20 cellular contexts compared by ENCODE assay signal in genomic region chr3:63869929-63870328, GRCh38. TPM values are rescaled to one million over a fixed set of nuclear protein-coding genes. Genes with fewer than 3 reads are reported as not detected.
DNase-seq lines count a peak whose midpoint lies in the region; ATAC-seq, FAIRE-seq and TF ChIP-seq lines count a peak whose summit lies in the region.
"Had no signal": no experiment of that assay in that cellular context is flagged by ENCODE, and none has a peak within 500 bp of the region (broad histone marks: within the 10 kb centered on the region; RNA-seq: fewer than 3 reads in every experiment).

No MANE protein-coding gene starts in this region.

- DNase-seq in NCI-H69 (lab: John Stamatoyannopoulos, UW) (peak; percentile 20), bronchial epithelial cell (ENCODE audit: low read depth) (peak; percentile 35), esophagus muscularis mucosa (ENCODE audit: extremely low spot score) (no peak), NCI-H345 (lab: John Stamatoyannopoulos, UW) (no peak)
- DNase-seq: C1 segment of cervical spinal cord; Calu3; CD4-positive, alpha-beta T cell; DMS 273 treated with DMSO at 0.1 percent for 48 hours; HCEC 1CT; HFFc6 had no signal

- H3K27me3 ChIP-seq in DOHH2 (ENCODE audit: control insufficient read depth, low read length) (no peaks in the 10 kb centered on the region), bronchial epithelial cell (ENCODE audit: control insufficient read depth, insufficient read depth, low read length) (no peaks in the 10 kb centered on the region), skeletal muscle satellite cell (ENCODE audit: control insufficient read depth, insufficient read depth, low read length) (no peaks in the 10 kb centered on the region), esophagus muscularis mucosa (no peaks in the 10 kb centered on the region)

- TF ChIP-seq EP300 in esophagus muscularis mucosa (IDR thresholded peaks at IDR 0.05) = no peak

- no peak for FAIRE-seq in bronchial epithelial cell (lab: Jason Lieb, UNC)
- FAIRE-seq: GM12878, GM18507 had no signal

- no peak overlapping the region for H3K9ac ChIP-seq in skeletal muscle satellite cell (ENCODE audit: low read depth, low read length)

- no peaks in the 10 kb centered on the region for H3K9me2 ChIP-seq in DOHH2 (replicated peaks; ENCODE audit: control insufficient read depth, low read length)

- H3K36me3 ChIP-seq in DOHH2 (ENCODE audit: control insufficient read depth, low read length) (peaks cover 53% of the 10 kb centered on the region), bronchial epithelial cell (ENCODE audit: control insufficient read depth, insufficient read depth, low read length) (no peaks in the 10 kb centered on the region), skeletal muscle satellite cell (ENCODE audit: insufficient read depth, low read length) (no peaks in the 10 kb centered on the region), esophagus muscularis mucosa (no peaks in the 10 kb centered on the region)

- peaks cover 95% of the 10 kb centered on the region for H3K79me2 ChIP-seq in DOHH2 (ENCODE audit: control insufficient read depth, low read length)

- peak overlapping the region; percentile 52 for H3K4me2 ChIP-seq in DOHH2 (ENCODE audit: low read length)
- peak overlapping the region; percentile 36 for H3K4me2 ChIP-seq in skeletal muscle satellite cell (ENCODE audit: low read length)

- H3K9me3 ChIP-seq in DOHH2 (ENCODE audit: control insufficient read depth, insufficient read depth, low read length) (no peaks in the 10 kb centered on the region), skeletal muscle satellite cell (replicated peaks; ENCODE audit: low read length) (no peaks in the 10 kb centered on the region), esophagus muscularis mucosa (no peaks in the 10 kb centered on the region)

- H3K4me3 ChIP-seq in DOHH2 (ENCODE audit: low read length) (peak overlapping the region; percentile 17; the same call in 1 of the 2 replicates), bronchial epithelial cell (ENCODE audit: low read depth, low read length) (no peak overlapping the region), skeletal muscle satellite cell (ENCODE audit: low read length) (no peak overlapping the region), esophagus muscularis mucosa (no peak overlapping the region)
- H3K4me3 ChIP-seq: GM12878 had no signal

- TF ChIP-seq CTCF in DOHH2 (IDR thresholded peaks at IDR 0.05; ENCODE audit: low read depth, low read length, poor library complexity, severe bottlenecking) (no peak), bronchial epithelial cell (IDR thresholded peaks at IDR 0.05; ENCODE audit: insufficient read depth, low read length, severe bottlenecking) (no peak), esophagus muscularis mucosa (IDR thresholded peaks at IDR 0.05) (no peak)

- TF ChIP-seq POLR2A in esophagus muscularis mucosa (IDR thresholded peaks at IDR 0.05; ENCODE audit: low read depth) = no peak

- intact Hi-C loops in esophagus muscularis mucosa (cut with DNase I) = loop anchor here (10.0 kb wide), 1 partner anchor 125 kb away; no protein-coding TSS in a partner anchor

- peaks cover 21% of the 10 kb centered on the region for H4K20me1 ChIP-seq in DOHH2 (ENCODE audit: control insufficient read depth, insufficient read depth, low read depth, low read length)

- H3K4me1 ChIP-seq in DOHH2 (ENCODE audit: control insufficient read depth, low read length) = peaks cover 58% of the 10 kb centered on the region
- peaks cover 33% of the 10 kb centered on the region for H3K4me1 ChIP-seq in skeletal muscle satellite cell (ENCODE audit: control insufficient read depth, insufficient read depth, low read length)
- peaks cover 0 to 20% (median 17%) of the 10 kb centered on the region in 4 donors for H3K4me1 ChIP-seq in esophagus muscularis mucosa

- no peaks in the 10 kb centered on the region for H3F3A ChIP-seq in DOHH2 (ENCODE audit: control insufficient read depth, insufficient read depth)

- no peak for ATAC-seq in GM18519 (IDR thresholded peaks at IDR 0.05; ENCODE audit: low FRiP score, unreplicated experiment)
- ATAC-seq: GM12878 had no signal

- H3K27ac ChIP-seq in DOHH2 (ENCODE audit: low read depth, low read length) (no peak overlapping the region), esophagus muscularis mucosa (replicated peaks in 1 of 4) (no peak overlapping the region)

- 87% methylated on average over 1 of the region's 1 CpG for WGBS in esophagus muscularis mucosa

RNA-seq across cellular contexts. Expression of gene ATXN7, which starts 6.3 kb away (rescaled TPM):
- 8.7 and 9.5 TPM in 2 replicates for total RNA-seq in bronchial epithelial cell
- 10.6 and 12.0 TPM in 2 replicates for total RNA-seq in skeletal muscle satellite cell (2012; rRNA removed)
- 10 to 100 TPM; 20.9 to 28.2 (median 22.6) TPM for total RNA-seq in esophagus muscularis mucosa

RNA-seq across cellular contexts. Expression of gene THOC7, which starts 6.3 kb away (rescaled TPM):
- total RNA-seq in bronchial epithelial cell (30.0 and 38.8 TPM in 2 replicates), esophagus muscularis mucosa (100 to 1,000 TPM in 1 of 4 donors, 10 to 100 TPM in 3; 66.0 to 102 (median 78.8) TPM)
- total RNA-seq in skeletal muscle satellite cell (2012; rRNA removed) = 52.9 and 57.0 TPM in 2 replicates

RNA-seq across cellular contexts. Expression of gene SCAANT1, which starts 42.3 kb away (rescaled TPM):
- total RNA-seq in bronchial epithelial cell (not detected in 2 replicates), esophagus muscularis mucosa (not detected)
- total RNA-seq in skeletal muscle satellite cell (2012; rRNA removed) = not detected in 2 replicates
- total RNA-seq: A172, Calu3, G401, H4, HFFc6, HT1080 had no signal

RNA-seq across cellular contexts. Expression of gene C3orf49, which starts 50.8 kb away (rescaled TPM):
- not detected in 2 replicates for total RNA-seq in bronchial epithelial cell
- not detected in 2 replicates for total RNA-seq in skeletal muscle satellite cell (2012; rRNA removed)
- not detected for total RNA-seq in esophagus muscularis mucosa
- total RNA-seq: A172; B cell; Calu3; CD4-positive, alpha-beta T cell; G401; GM12878; H4; HFFc6 had no signal

Comparison
In these comparisons a context has a peak if more than half of its experiments do, and no peak if none do; other contexts are left out.
1. DNase-seq: peak in NCI-H69 (single experiment) and bronchial epithelial cell (single experiment); none in esophagus muscularis mucosa (single experiment) and NCI-H345 (single experiment).